ENCODE assay signal across 9 cellular contexts in the genomic region with DNA sequence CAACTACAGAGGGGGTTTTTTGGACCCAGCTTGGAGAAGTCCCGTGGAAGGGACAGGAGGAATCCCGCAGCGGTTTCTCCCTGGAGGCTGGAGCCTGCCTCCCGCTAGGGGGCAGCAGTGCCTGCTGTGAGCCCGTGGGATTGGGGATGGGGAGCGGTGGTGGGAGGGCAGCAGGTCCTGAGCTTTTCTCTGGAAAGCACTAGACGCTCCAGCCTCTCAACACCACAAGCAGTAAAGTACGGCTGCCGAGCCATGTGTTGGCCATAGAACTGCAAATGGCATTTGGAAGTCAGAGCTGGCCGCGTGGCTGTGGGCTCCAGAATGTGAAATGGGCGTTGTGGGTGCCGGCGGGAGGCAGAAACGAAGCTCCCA. TPM values are rescaled to one million over a fixed set of nuclear protein-coding genes. Genes with fewer than 3 reads are reported as not detected.
DNase-seq lines count a peak whose midpoint lies in the region; ATAC-seq and TF ChIP-seq lines count a peak whose summit lies in the region.
"Had no signal": no experiment of that assay in that cellular context is flagged by ENCODE, and none has a peak within 500 bp of the region (broad histone marks: within the 10 kb centered on the region; RNA-seq: fewer than 3 reads in every experiment).

No MANE protein-coding gene starts in this region.

- DNase-seq in EL (peak; percentile 55), right cardiac atrium (peak in 2 of 3 donors; percentile 67 to 75), spleen (no peak), cerebellar nuclear complex (lab: John Stamatoyannopoulos, UW) (no peak)
- DNase-seq in activated T-cell treated with anti-CD3 and anti-CD28 coated beads, Interleukin-2, amount 50 U/mL, for 72 hours = peak; percentile 41 to 53

- peak in 10 of 11 experiments; percentile 7 to 66 (median 40) for TF ChIP-seq CTCF in spleen (IDR thresholded peaks at IDR 0.05 in 8 of 11, conservative IDR thresholded peaks at IDR 0.05 in 3 of 11)

- no peaks in the 10 kb centered on the region for H3K4me1 Mint-ChIP-seq in activated T-cell treated with anti-CD3 and anti-CD28 coated beads, Interleukin-2, amount 50 U/mL, for 72 hours (ENCODE audit: low read depth)

- TF ChIP-seq POLR2A in spleen (IDR thresholded peaks at IDR 0.05) = no peak

- no peaks in the 10 kb centered on the region for H3K27me3 Mint-ChIP-seq in activated T-cell treated with anti-CD3 and anti-CD28 coated beads, Interleukin-2, amount 50 U/mL, for 72 hours (ENCODE audit: low read depth)

- no peaks in the 10 kb centered on the region for H3K9me3 Mint-ChIP-seq in activated T-cell treated with anti-CD3 and anti-CD28 coated beads, Interleukin-2, amount 50 U/mL, for 72 hours

- H3K9me3 ChIP-seq in right cardiac atrium (ENCODE audit: control insufficient read depth, low read length) (no peaks in the 10 kb centered on the region), spleen (no peaks in the 10 kb centered on the region)

- ATAC-seq in HG02885 (IDR thresholded peaks at IDR 0.05; ENCODE audit: poor library complexity, unreplicated experiment) (peak; percentile 52), right cardiac atrium (peak; percentile 34 to 56), GM18868 (IDR thresholded peaks at IDR 0.05; ENCODE audit: unreplicated experiment) (no peak), HG03571 (IDR thresholded peaks at IDR 0.05; ENCODE audit: unreplicated experiment) (no peak)
- no peak for ATAC-seq in activated T-cell treated with anti-CD3 and anti-CD28 coated beads, Interleukin-2, amount 50 U/mL, for 72 hours (replicated peaks in 1 of 2)
- ATAC-seq: T-helper 17 cell had no signal

- H3K27ac ChIP-seq in right cardiac atrium (ENCODE audit: low read length) (no peak overlapping the region), spleen (no peak overlapping the region)

- no peak overlapping the region for H3K27ac Mint-ChIP-seq in activated T-cell treated with anti-CD3 and anti-CD28 coated beads, Interleukin-2, amount 50 U/mL, for 72 hours
- H3K27ac Mint-ChIP-seq: T-helper 17 cell had no signal

- WGBS in right cardiac atrium = 41% methylated on average over 15 of the region's 15 CpGs
- WGBS in spleen, 5 donors = 73 to 87% (median 76%) methylated on average over 12 to 15 of the region's 15 CpGs

- H3K27me3 ChIP-seq in right cardiac atrium (ENCODE audit: control insufficient read depth, insufficient read depth) (no peaks in the 10 kb centered on the region), spleen (replicated peaks in 1 of 7) (no peaks in the 10 kb centered on the region)

- no peak overlapping the region for H3K4me3 Mint-ChIP-seq in activated T-cell treated with anti-CD3 and anti-CD28 coated beads, Interleukin-2, amount 50 U/mL, for 72 hours
- H3K4me3 Mint-ChIP-seq: T-helper 17 cell had no signal

- H3K4me1 ChIP-seq in right cardiac atrium (ENCODE audit: control insufficient read depth, insufficient read depth, low read length) (no peaks in the 10 kb centered on the region), spleen (no peaks in the 10 kb centered on the region)

- intact Hi-C loops in right cardiac atrium (cut with DNase I) (no loop called here), spleen (cut with DNase I; ENCODE audit: low total_unique reads) (no loop called here)

- peaks cover 0 to 5% (median 0%) of the 10 kb centered on the region in 6 donors for H3K36me3 ChIP-seq in spleen

- H3K36me3 Mint-ChIP-seq in activated T-cell treated with anti-CD3 and anti-CD28 coated beads, Interleukin-2, amount 50 U/mL, for 72 hours (ENCODE audit: insufficient read depth in 2 of 2) = no peaks in the 10 kb centered on the region

- H3K4me3 ChIP-seq in right cardiac atrium (ENCODE audit: low read length) (no peak overlapping the region), spleen (no peak overlapping the region)

RNA-seq across cellular contexts. Expression of gene GMPR, which starts 47.8 kb away (rescaled TPM):
- not detected for total RNA-seq in activated T-cell treated with anti-CD3 and anti-CD28 coated beads, Interleukin-2, amount 50 U/mL, for 72 hours
- 10 to 100 TPM; 68.2 to 80.6 (median 72.0) TPM for total RNA-seq in right cardiac atrium
- polyA plus RNA-seq in right cardiac atrium = 123 TPM
- 10 to 100 TPM in 6 of 7 donors, 1 to 10 TPM in 1; 9.6 to 37.4 (median 14.0) TPM for total RNA-seq in spleen
- 10 to 100 TPM in 1 of 3 donors, 1 to 10 TPM in 2; 5.4 to 16.3 (median 6.6) TPM for polyA plus RNA-seq in spleen

Comparison
In these comparisons a context has a peak if more than half of its experiments do, and no peak if none do; other contexts are left out.
1. DNase-seq: peak in EL (single experiment), activated T-cell treated with anti-CD3 and anti-CD28 coated beads, Interleukin-2, amount 50 U/mL, for 72 hours (2 of 2) and right cardiac atrium (2 of 3); none in spleen (single experiment) and cerebellar nuclear complex (0 of 2).
2. ATAC-seq: peak in HG02885 (single experiment) and right cardiac atrium (2 of 2); none in activated T-cell treated with anti-CD3 and anti-CD28 coated beads, Interleukin-2, amount 50 U/mL, for 72 hours (0 of 2), GM18868 (single experiment) and HG03571 (single experiment).
3. RNA of gene GMPR, which starts 47.8 kb away (total RNA-seq): 68.2 to 80.6 TPM in right cardiac atrium and 9.6 to 37.4 TPM in spleen; not detected in activated T-cell treated with anti-CD3 and anti-CD28 coated beads, Interleukin-2, amount 50 U/mL, for 72 hours; every median in the first group is over 4 times any median in the second.